In genomic region chr3:38455639-38456430, GRCh38 we compare ENCODE assay signal across 1 cellular context.
TF ChIP-seq lines count a peak whose summit lies in the region.

No MANE protein-coding gene starts in this region.

TF ChIP-seq in K562, 482 proteins besides CTCF, POLR2A, EP300 and RAD21 (continued from another document):
- TF ChIP-seq TFAP4 (CRISPR knock-in tag; IDR thresholded peaks at IDR 0.05; ENCODE audit: borderline replicate concordance), result peak; percentile 61; the same call in 1 of the 2 replicates
- peak; percentile 5 to 13 for TF ChIP-seq NRF1 (conservative IDR thresholded peaks at IDR 0.05 in 1 of 2, IDR thresholded peaks at IDR 0.05 in 1 of 2)
TF ChIP-seq in K562: peak in this region for 3.
